Comparison of ENCODE assay signal across 8 cellular contexts in the genomic region with DNA sequence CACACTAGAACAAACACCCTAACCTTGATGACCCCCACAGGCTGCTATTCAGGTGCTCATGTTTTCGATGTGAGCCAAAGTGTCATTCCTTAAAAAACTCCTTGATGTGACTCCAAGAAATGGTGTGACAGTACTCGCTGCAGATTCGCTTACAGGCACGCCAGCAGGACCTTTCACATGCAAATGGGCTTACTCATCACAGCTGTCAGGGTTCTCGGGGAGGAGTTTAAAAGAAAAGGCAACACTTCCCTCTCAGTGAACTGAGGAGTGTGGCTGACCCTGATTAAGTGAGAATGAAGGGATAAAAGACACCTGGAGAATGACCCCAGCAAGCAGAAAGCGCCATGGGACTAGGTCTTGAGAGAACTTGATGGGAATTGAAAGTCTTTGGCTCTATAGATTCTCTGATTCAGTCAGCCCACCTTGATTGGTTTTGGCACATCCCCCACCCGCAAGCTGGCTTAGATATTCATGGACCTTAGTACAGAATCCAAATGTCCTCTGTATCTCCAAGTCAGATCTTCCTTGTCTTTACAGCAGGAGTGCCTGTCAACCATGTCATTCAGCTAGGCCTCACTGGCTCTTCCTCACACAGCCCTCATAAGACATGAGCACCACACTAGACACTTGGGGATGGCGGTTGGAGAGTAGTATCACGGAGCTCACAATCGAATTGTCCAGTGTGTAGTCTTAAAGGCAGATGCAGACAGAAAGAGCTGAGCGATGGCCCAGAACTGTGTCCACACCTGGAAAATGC.
DNase-seq lines count a peak whose midpoint lies in the region; ATAC-seq and TF ChIP-seq lines count a peak whose summit lies in the region.

No MANE protein-coding gene starts in this region.

- peaks cover 16% of the 10 kb centered on the region for H3K36me3 Mint-ChIP-seq in brain
- no peaks in the 10 kb centered on the region for H3K36me3 Mint-ChIP-seq in nephron progenitor cell (ENCODE audit: low read depth)

- H3K4me1 Mint-ChIP-seq in brain: peaks cover 34% of the 10 kb centered on the region
- peaks cover 22% of the 10 kb centered on the region for H3K4me1 Mint-ChIP-seq in nephron progenitor cell

- H3K27ac Mint-ChIP-seq in brain (peak overlapping the region; percentile 48 to 94 (median 75)), nephron progenitor cell (peak overlapping the region; percentile 94)

- ATAC-seq in GM18520 (IDR thresholded peaks at IDR 0.05; ENCODE audit: unreplicated experiment): no peak

- H3K27me3 Mint-ChIP-seq in brain (no peaks in the 10 kb centered on the region), nephron progenitor cell (ENCODE audit: low read depth, poor library complexity) (no peaks in the 10 kb centered on the region)

- H3K4me3 Mint-ChIP-seq in brain (peak overlapping the region in 1 of 5 experiments; percentile 18), nephron progenitor cell (no peak overlapping the region)

- TF ChIP-seq CTCF in brain (conservative IDR thresholded peaks at IDR 0.05) (no peak), nephron progenitor cell (IDR thresholded peaks at IDR 0.05) (no peak)

- DNase-seq in DMS53 (lab: John Stamatoyannopoulos, UW) (peak; percentile 44), DMS53 treated with DMSO at 0.1 percent for 48 hours (lab: John Stamatoyannopoulos, UW; ENCODE audit: unreplicated experiment) (no peak), HK-2 (ENCODE audit: unreplicated experiment) (peak; percentile 34), nephron progenitor cell (no peak), SHP77 (lab: John Stamatoyannopoulos, UW) (no peak), occipital lobe (lab: John Stamatoyannopoulos, UW) (no peak)

- no peaks in the 10 kb centered on the region for H3K9me3 Mint-ChIP-seq in brain
- H3K9me3 Mint-ChIP-seq in nephron progenitor cell: no peaks in the 10 kb centered on the region

Comparison
In these comparisons a context has a peak if more than half of its experiments do, and no peak if none do; other contexts are left out.
1. DNase-seq: peak in DMS53 (single experiment) and HK-2 (single experiment); none in DMS53 treated with DMSO at 0.1 percent for 48 hours (single experiment), nephron progenitor cell (single experiment), SHP77 (0 of 2) and occipital lobe (single experiment).